In genomic region chr17:77467513-77467912, GRCh38 we compare ENCODE assay signal across 13 cellular contexts.
DNase-seq lines count a peak whose midpoint lies in the region; ATAC-seq and TF ChIP-seq lines count a peak whose summit lies in the region.
"Had no signal": no experiment of that assay in that cellular context is flagged by ENCODE, and none has a peak within 500 bp of the region (broad histone marks: within the 10 kb centered on the region; RNA-seq: fewer than 3 reads in every experiment).

No MANE protein-coding gene starts in this region.

- H3K18ac ChIP-seq in neuronal stem cell (ENCODE audit: low read length) = peak overlapping the region; percentile 98

- no peak overlapping the region for H2BK15ac ChIP-seq in neuronal stem cell (ENCODE audit: low read length)

- H3K9ac ChIP-seq in OCI-LY1 (ENCODE audit: low read length) (no peak overlapping the region; the same call in 1 of the 2 replicates), neuronal stem cell (ENCODE audit: low read depth, low read length, poor library complexity) (no peak overlapping the region)

- peak overlapping the region; percentile 71 for H3K4ac ChIP-seq in neuronal stem cell (ENCODE audit: low read length)

- peaks cover 73% of the 10 kb centered on the region for H3K79me2 ChIP-seq in OCI-LY1 (ENCODE audit: insufficient read depth, low read length)

- no peak overlapping the region for H3K14ac ChIP-seq in neuronal stem cell (ENCODE audit: low read length)

- H3K36me3 ChIP-seq in OCI-LY1 (ENCODE audit: insufficient read depth, low read length) = peaks cover 72% of the 10 kb centered on the region
- H3K36me3 ChIP-seq in esophagus muscularis mucosa = peaks cover 0 to 14% (median 5%) of the 10 kb centered on the region in 4 donors
- H3K36me3 ChIP-seq in neuronal stem cell (replicated peaks in 1 of 2; ENCODE audit: control insufficient read depth in 2 of 2, insufficient read depth in 2 of 2, low read length in 2 of 2) = peaks cover 7 to 28% of the 10 kb centered on the region in 2 donors
- H3K36me3 ChIP-seq in vagina = no peaks in the 10 kb centered on the region

- no peaks in the 10 kb centered on the region for H3K9me3 Mint-ChIP-seq in CD4-positive, alpha-beta T cell
- H3K9me3 Mint-ChIP-seq: activated CD4-positive, alpha-beta T cell treated with anti-CD3 and anti-CD28 coated beads, Interleukin-2, amount 10 ng/mL, durations not matched to agents 7 days and 5 days had no signal

- TF ChIP-seq EP300 in esophagus muscularis mucosa (IDR thresholded peaks at IDR 0.05) = no peak

- TF ChIP-seq CTCF in CD4-positive, alpha-beta T cell (IDR thresholded peaks at IDR 0.05) = no peak
- TF ChIP-seq CTCF in OCI-LY1 (IDR thresholded peaks at IDR 0.05; ENCODE audit: low read length) (no peak), esophagus muscularis mucosa (IDR thresholded peaks at IDR 0.05) (no peak), vagina (IDR thresholded peaks at IDR 0.05) (no peak)

- POLR2A ChIA-PET in CD4-positive, alpha-beta T cell (lab: Charles Lee) = interaction anchor here (1.3 to 11.9 kb wide), 4 partner anchors 8 to 27 kb away, joined by 8 to 681 read pairs (median 11); no protein-coding TSS in a partner anchor

- H3K4me1 Mint-ChIP-seq in CD4-positive, alpha-beta T cell (ENCODE audit: low read depth) = peaks cover 86% of the 10 kb centered on the region

- H2AFZ ChIP-seq in OCI-LY1 (ENCODE audit: low read length) = no peak overlapping the region
- H2AFZ ChIP-seq in neuronal stem cell (ENCODE audit: low read length) = no peak overlapping the region

- H3K27ac Mint-ChIP-seq in CD4-positive, alpha-beta T cell = no peak overlapping the region

- H4K91ac ChIP-seq in neuronal stem cell (ENCODE audit: low read depth, low read length, poor library complexity) = no peak overlapping the region

- CTCF ChIA-PET in CD4-positive, alpha-beta T cell (lab: Charles Lee) = interaction anchor here (0.8 kb wide), 1 partner anchor 67 kb away, joined by 3 read pairs; no protein-coding TSS in a partner anchor

- H3F3A ChIP-seq in OCI-LY1 (ENCODE audit: insufficient read depth, low read length) = peaks cover 8% of the 10 kb centered on the region

- ATAC-seq in CD4-positive, alpha-beta T cell (ENCODE audit: poor library complexity) = no peak
- no peak for ATAC-seq in GM21825 (IDR thresholded peaks at IDR 0.05; ENCODE audit: unreplicated experiment)
- ATAC-seq in HG03432 (IDR thresholded peaks at IDR 0.05; ENCODE audit: unreplicated experiment) = no peak
- ATAC-seq: stimulated activated naive CD8-positive, alpha-beta T cell treated with anti-CD3 and anti-CD28 coated beads, Interleukin-15, Interleukin-2, amounts not matched to agents 100 U/mL and 50 U/mL, for 24 hours had no signal

- H4K8ac ChIP-seq in neuronal stem cell (ENCODE audit: low read depth, low read length) = no peak overlapping the region

- peak overlapping the region; percentile 66; the same call in 1 of the 2 replicates for H3K4me2 ChIP-seq in OCI-LY1 (ENCODE audit: low read length)
- no peak overlapping the region for H3K4me2 ChIP-seq in neuronal stem cell (ENCODE audit: insufficient read depth, low read length, poor library complexity, severe bottlenecking)

- H3K27me3 ChIP-seq in CD4-positive, alpha-beta T cell (ENCODE audit: control insufficient read depth, insufficient read depth, low read length) = no peaks in the 10 kb centered on the region
- H3K27me3 ChIP-seq in OCI-LY1 (ENCODE audit: insufficient read depth, low read length) (no peaks in the 10 kb centered on the region), esophagus muscularis mucosa (no peaks in the 10 kb centered on the region), neuronal stem cell (ENCODE audit: control insufficient read depth in 3 of 3, insufficient read depth in 3 of 3, low read depth in 1 of 3, low read length in 3 of 3) (no peaks in the 10 kb centered on the region), vagina (no peaks in the 10 kb centered on the region)

- H4K20me1 ChIP-seq in OCI-LY1 (ENCODE audit: insufficient read depth, low read length) = no peaks in the 10 kb centered on the region

- H3K4me1 ChIP-seq in OCI-LY1 (ENCODE audit: insufficient read depth, low read length, severe bottlenecking) (peaks cover 99% of the 10 kb centered on the region), esophagus muscularis mucosa (peaks cover 82 to 98% (median 87%) of the 10 kb centered on the region in 4 donors), neuronal stem cell (ENCODE audit: control insufficient read depth in 2 of 2, insufficient read depth in 1 of 2, low read depth in 1 of 2, low read length in 2 of 2) (peaks cover 50 to 52% of the 10 kb centered on the region in 2 donors), vagina (peaks cover 77% of the 10 kb centered on the region)

- intact Hi-C loops in CD4-positive, alpha-beta T cell (cut with DNase I, micrococcal nuclease) = no loop called here
- intact Hi-C loops in esophagus muscularis mucosa (cut with DNase I) (no loop called here), vagina (cut with DNase I) (no loop called here)

- no peak overlapping the region for H2BK120ac ChIP-seq in neuronal stem cell (ENCODE audit: low read depth, low read length)

- no peak for DNase-seq in CD4-positive, alpha-beta T cell
- no peak for DNase-seq in esophagus muscularis mucosa (ENCODE audit: extremely low spot score)
- no peak for DNase-seq in neuronal stem cell (ENCODE audit: low spot score)
- DNase-seq in vagina (ENCODE audit: extremely low spot score in 2 of 2) = no peak
- no peak for DNase-seq in GDM1 (lab: John Stamatoyannopoulos, UW)
- DNase-seq: activated CD4-positive, alpha-beta T cell treated with anti-CD3 and anti-CD28 coated beads, Interleukin-2, amount 10 ng/mL, durations not matched to agents 7 days and 5 days; NCI-H1436 treated with DMSO at 0.1 percent for 48 hours; NCI-H510A; stimulated activated CD4-positive, alpha-beta T cell treated with anti-CD3 and anti-CD28 coated beads, Interleukin-4, amount 100 ng/mL, for 24 hours; stimulated activated naive CD8-positive, alpha-beta T cell treated with anti-CD3 and anti-CD28 coated beads, Interleukin-15, Interleukin-2, amounts not matched to agents 100 U/mL and 50 U/mL, for 24 hours had no signal

- no peak overlapping the region for H3K4me3 Mint-ChIP-seq in CD4-positive, alpha-beta T cell

- peaks cover 80% of the 10 kb centered on the region for H3K36me3 Mint-ChIP-seq in CD4-positive, alpha-beta T cell (ENCODE audit: low read depth)

- H3K9me3 ChIP-seq in CD4-positive, alpha-beta T cell (ENCODE audit: control insufficient read depth, low read length) = no peaks in the 10 kb centered on the region
- H3K9me3 ChIP-seq in OCI-LY1 (ENCODE audit: low read length) = no peaks in the 10 kb centered on the region
- H3K9me3 ChIP-seq in esophagus muscularis mucosa = no peaks in the 10 kb centered on the region
- H3K9me3 ChIP-seq in neuronal stem cell (replicated peaks in 1 of 2; ENCODE audit: control insufficient read depth in 2 of 2, insufficient read depth in 1 of 2, low read depth in 1 of 2, low read length in 2 of 2) = no peaks in the 10 kb centered on the region
- H3K9me3 ChIP-seq in vagina = no peaks in the 10 kb centered on the region

- H3K27ac ChIP-seq in CD4-positive, alpha-beta T cell (ENCODE audit: low read depth, low read length) = peak overlapping the region; percentile 74
- H3K27ac ChIP-seq in OCI-LY1 (ENCODE audit: low read depth, low read length, poor library complexity, severe bottlenecking) = peak overlapping the region; percentile 99
- peak overlapping the region; percentile 22 to 69 (median 60) for H3K27ac ChIP-seq in esophagus muscularis mucosa (replicated peaks in 1 of 4)
- peak overlapping the region; percentile 34 for H3K27ac ChIP-seq in neuronal stem cell (replicated peaks; ENCODE audit: low read length)
- no peak overlapping the region for H3K27ac ChIP-seq in vagina

- H2AK5ac ChIP-seq in neuronal stem cell (ENCODE audit: low read depth, low read length) = peak overlapping the region; percentile 89

- TF ChIP-seq POLR2A in esophagus muscularis mucosa (IDR thresholded peaks at IDR 0.05; ENCODE audit: low read depth) (no peak), vagina (IDR thresholded peaks at IDR 0.05) (no peak)

- no peaks in the 10 kb centered on the region for H3K9me2 ChIP-seq in OCI-LY1 (ENCODE audit: low read depth, low read length)

- H3K4me3 ChIP-seq in OCI-LY1 (ENCODE audit: low read depth, low read length, poor library complexity, severe bottlenecking) (no peak overlapping the region), esophagus muscularis mucosa (no peak overlapping the region), neuronal stem cell (ENCODE audit: low read length in 2 of 2) (no peak overlapping the region), vagina (no peak overlapping the region)

- H2BK12ac ChIP-seq in neuronal stem cell (ENCODE audit: low read length) = no peak overlapping the region

- H2BK5ac ChIP-seq in neuronal stem cell (ENCODE audit: low read length) = peak overlapping the region; percentile 95

- H3K27me3 Mint-ChIP-seq in CD4-positive, alpha-beta T cell = no peaks in the 10 kb centered on the region
- H3K27me3 Mint-ChIP-seq: activated CD4-positive, alpha-beta T cell treated with anti-CD3 and anti-CD28 coated beads, Interleukin-2, amount 10 ng/mL, durations not matched to agents 7 days and 5 days had no signal

- 83% methylated on average over 22 of the region's 25 CpGs for WGBS in esophagus muscularis mucosa
- WGBS in neuronal stem cell (ENCODE audit: extremely low coverage in 2 of 2, insufficient read length in 2 of 2, insufficient replicate concordance in 1 of 2), 2 donors = no CpG with 5 or more reads among the region's 25 CpGs

- no peak overlapping the region for H3K23ac ChIP-seq in neuronal stem cell (ENCODE audit: low read depth, low read length, poor library complexity)

- H3K79me1 ChIP-seq in neuronal stem cell (ENCODE audit: low read depth, low read length) = peaks cover 18% of the 10 kb centered on the region
